ENCODE assay signal across 7 cellular contexts in genomic region chr9:48195-48594, GRCh38. TPM values are rescaled to one million over a fixed set of nuclear protein-coding genes. Genes with fewer than 3 reads are reported as not detected.
DNase-seq lines count a peak whose midpoint lies in the region; ATAC-seq, FAIRE-seq and TF ChIP-seq lines count a peak whose summit lies in the region.
"Not testable (repeated sequence)": the region's sequence is repeated elsewhere in the genome, so short reads cannot be mapped to it uniquely, and the experiment has no call there.

No MANE protein-coding gene starts in this region.

- H2BK20ac ChIP-seq in IMR-90 (ENCODE audit: low read depth, low read length): not testable (repeated sequence)

- not testable (repeated sequence) for TF ChIP-seq CTCF in A549 (IDR thresholded peaks at IDR 0.05); HEK293 (tag by site-specific recombination; IDR thresholded peaks at IDR 0.05); IMR-90 (conservative IDR thresholded peaks at IDR 0.05; ENCODE audit: low read depth, low read length); PC-3 (conservative IDR thresholded peaks at IDR 0.05; ENCODE audit: low read depth, low read length); foreskin keratinocyte (conservative IDR thresholded peaks at IDR 0.05)

- not testable (repeated sequence) for H2AK9ac ChIP-seq in IMR-90 (replicated peaks; ENCODE audit: low read depth, low read length, poor library complexity)

- BruUV-seq in IMR-90 (replicated peaks; lab: Mats Ljungman, UMichigan); PC-3 (replicated peaks; lab: Mats Ljungman, UMichigan): not testable (repeated sequence)

- H4K5ac ChIP-seq in IMR-90 (ENCODE audit: low read depth, low read length): not testable (repeated sequence)

- in situ Hi-C loops in IMR-90 (cut with MboI; ENCODE audit: low sequenced_read_pairs): not testable (repeated sequence)

- H3K79me2 ChIP-seq in PC-3 (ENCODE audit: low read length): not testable (repeated sequence)

- H3F3A ChIP-seq in PC-3 (ENCODE audit: low read length, unreplicated experiment): not testable (repeated sequence)

- not testable (repeated sequence) for DNase-seq in A549 (ENCODE audit: low read depth in 1 of 2, low spot score in 1 of 2); H54 (ENCODE audit: insufficient read length, low spot score); IMR-90; PC-3; foreskin keratinocyte; left colon

- not testable (repeated sequence) for H3K27me3 ChIP-seq in IMR-90 (ENCODE audit: control insufficient read depth, insufficient read depth, low read length); PC-3 (ENCODE audit: low read length); foreskin keratinocyte

- not testable (repeated sequence) for H3K4me3 ChIP-seq in A549; HEK293 (ENCODE audit: low read depth, low read length); IMR-90 (ENCODE audit: insufficient read depth, low read depth, low read length); PC-3 (ENCODE audit: low read length)

- H4K20me1 ChIP-seq in IMR-90 (ENCODE audit: insufficient read depth, low read length); PC-3 (ENCODE audit: low read length): not testable (repeated sequence)

- H3K9me2 ChIP-seq in PC-3 (replicated peaks; ENCODE audit: low read length): not testable (repeated sequence)

- H3K56ac ChIP-seq in IMR-90 (ENCODE audit: extremely low read depth, insufficient read depth, low read length): not testable (repeated sequence)

- not testable (repeated sequence) for TF ChIP-seq POLR2A in A549 (IDR thresholded peaks at IDR 0.05; ENCODE audit: low read length); H54 (IDR thresholded peaks at IDR 0.05; ENCODE audit: low read depth, low read length); IMR-90 (IDR thresholded peaks at IDR 0.05; ENCODE audit: low read depth, low read length)

- H3K18ac ChIP-seq in IMR-90 (ENCODE audit: low read depth, low read length): not testable (repeated sequence)

- H3K23ac ChIP-seq in IMR-90 (ENCODE audit: low read depth, low read length): not testable (repeated sequence)

- intact Hi-C loops in IMR-90 (cut with micrococcal nuclease); PC-3 (cut with micrococcal nuclease); left colon (cut with DNase I, micrococcal nuclease): not testable (repeated sequence)

- not testable (repeated sequence) for H4K8ac ChIP-seq in IMR-90 (ENCODE audit: low read depth in 2 of 2, low read length in 2 of 2)

- H3K9me1 ChIP-seq in IMR-90 (ENCODE audit: insufficient read depth, low read length): not testable (repeated sequence)

- H2AFZ ChIP-seq in IMR-90 (replicated peaks; ENCODE audit: low read length, poor library complexity); PC-3 (ENCODE audit: low read length): not testable (repeated sequence)

- peak overlapping the region; percentile 26; the same call in 1 of the 3 replicates for H3K4me2 ChIP-seq in A549
- not testable (repeated sequence) for H3K4me2 ChIP-seq in IMR-90 (ENCODE audit: low read depth, low read length); PC-3 (ENCODE audit: low read length)

- H3K9me3 ChIP-seq in A549; HEK293 (ENCODE audit: control insufficient read depth, insufficient read depth, low read depth, low read length); IMR-90 (ENCODE audit: control insufficient read depth, insufficient read depth, low read length); PC-3 (ENCODE audit: low read length): not testable (repeated sequence)

- H2BK5ac ChIP-seq in IMR-90 (ENCODE audit: low read depth, low read length, poor library complexity, severe bottlenecking): not testable (repeated sequence)

- H3K79me1 ChIP-seq in IMR-90 (ENCODE audit: low read depth in 1 of 2, low read length in 2 of 2): not testable (repeated sequence)

- not testable (repeated sequence) for H2AK5ac ChIP-seq in IMR-90 (ENCODE audit: low read depth, low read length)

- not testable (repeated sequence) for TF ChIP-seq RAD21 in A549 (conservative IDR thresholded peaks at IDR 0.05 in 1 of 2, IDR thresholded peaks at IDR 0.05 in 1 of 2); IMR-90 (IDR thresholded peaks at IDR 0.05; ENCODE audit: low read length)

- ATAC-seq in A549; IMR-90 (ENCODE audit: low read depth): not testable (repeated sequence)
- ATAC-seq in PC-3: peak; percentile 88
- peak; percentile 15 for ATAC-seq in foreskin keratinocyte
- ATAC-seq in left colon: peak; percentile 47

- TF ChIP-seq EP300 in A549 (IDR thresholded peaks at IDR 0.05): not testable (repeated sequence)

- WGBS in A549 (ENCODE audit: missing lambda C conversion rate): 11% methylated on average over 3 of the region's 3 CpGs
- no CpG with 5 or more reads among the region's 3 CpGs for WGBS in IMR-90 (ENCODE audit: extremely low coverage in 2 of 2, insufficient read length in 1 of 2), 2 experiments

- not testable (repeated sequence) for H3K4me1 ChIP-seq in A549; HEK293 (ENCODE audit: control insufficient read depth, insufficient read depth, low read length); IMR-90 (ENCODE audit: control insufficient read depth, insufficient read depth, low read length); PC-3 (ENCODE audit: insufficient read depth, low read length); foreskin keratinocyte

- H4K91ac ChIP-seq in IMR-90 (ENCODE audit: insufficient read depth, low read depth, low read length): not testable (repeated sequence)

- not testable (repeated sequence) for H3K4ac ChIP-seq in IMR-90 (ENCODE audit: low read depth, low read length)

- not testable (repeated sequence) for H2BK120ac ChIP-seq in IMR-90 (ENCODE audit: low read depth, low read length)

- dilution Hi-C loops in IMR-90 (cut with HindIII; ENCODE audit: low sequenced_read_pairs, unreplicated experiment): not testable (repeated sequence)

- FAIRE-seq in A549 (lab: Jason Lieb, UNC): not testable (repeated sequence)
- peak; percentile 81 for FAIRE-seq in H54 (lab: Jason Lieb, UNC)

- H3K27ac ChIP-seq in A549; HEK293 (ENCODE audit: extremely low read depth, low read depth, low read length); IMR-90 (ENCODE audit: insufficient read depth, low read length); PC-3 (ENCODE audit: low read length); foreskin keratinocyte: not testable (repeated sequence)

- CTCF ChIA-PET in A549 (lab: Yijun Ruan, JAX); HEK293 (lab: Yijun Ruan, JAX); IMR-90 (lab: Yijun Ruan, JAX); PC-3 (lab: Charles Lee): not testable (repeated sequence)

- H3K36me3 ChIP-seq in HEK293 (ENCODE audit: control insufficient read depth in 2 of 2, insufficient read depth in 1 of 2, low read length in 2 of 2); IMR-90 (ENCODE audit: control insufficient read depth, insufficient read depth, low read length); PC-3 (ENCODE audit: low read depth, low read length): not testable (repeated sequence)

- 0 out of 3 replicates have a peak overlapping the region, but pooled peaks have one; percentile 53 for H2BK15ac ChIP-seq in IMR-90 (ENCODE audit: low read depth, low read length)

- POLR2A ChIA-PET in A549 (lab: Yijun Ruan, JAX); HEK293 (lab: Yijun Ruan, JAX); IMR-90 (lab: Charles Lee; ENCODE audit: unreplicated experiment); PC-3 (lab: Charles Lee; ENCODE audit: unreplicated experiment): not testable (repeated sequence)

- not testable (repeated sequence) for H3K14ac ChIP-seq in IMR-90 (replicated peaks; ENCODE audit: low read depth, low read length)

- H3K9ac ChIP-seq in IMR-90 (ENCODE audit: low read depth, low read length); PC-3 (ENCODE audit: low read length): not testable (repeated sequence)

TF ChIP-seq in HEK293, 187 proteins besides CTCF, POLR2A, EP300 and RAD21:
- peak; percentile 23; the same call in 1 of the 2 replicates for TF ChIP-seq EGR2 (tag by site-specific recombination; IDR thresholded peaks at IDR 0.05; ENCODE audit: low read depth)

RNA-seq across cellular contexts. Expression of gene WASHC1, which starts 18.9 kb away (rescaled TPM):
- polyA plus RNA-seq in A549 (2011; rRNA removed): 7.3 and 7.7 TPM in 2 replicates
- 11.9 and 13.1 TPM in 2 replicates for polyA plus RNA-seq in A549 (2012; cell fraction: cytosol; rRNA removed)
- 46.4 and 50.1 TPM in 2 replicates for polyA plus RNA-seq in A549 (2012; cell fraction: nucleus; rRNA removed)
- 7.3 to 8.7 TPM (median 7.4 TPM) in 3 replicates for polyA plus RNA-seq in A549 (2017; fragmentation: RNase III; extraction: RNeasy Plus Mini Kit Qiagen cat#74134 plus additional on column Dnase treatment)
- polyA minus RNA-seq in A549 (2011; rRNA and poly(A)+ RNA removed): 7.2 and 7.8 TPM in 2 replicates
- total RNA-seq in IMR-90 (2012; rRNA removed): 3.0 and 3.1 TPM in 2 replicates
- polyA plus RNA-seq in IMR-90 (2012; rRNA removed): 13.7 and 17.6 TPM in 2 replicates
- polyA plus RNA-seq in IMR-90 (2012; cell fraction: cytosol; rRNA removed): 7.8 and 8.1 TPM in 2 replicates
- polyA plus RNA-seq in IMR-90 (2012; cell fraction: nucleus; rRNA removed; ENCODE audit: low replicate concordance): 59.0 and 84.7 TPM in 2 replicates
- 21.7 and 22.9 TPM in 2 replicates for total RNA-seq in PC-3 (2014; rRNA removed)
- 8.9 and 10.0 TPM in 2 replicates for total RNA-seq in foreskin keratinocyte
- polyA plus RNA-seq in foreskin keratinocyte: 11.4 and 11.7 TPM in 2 replicates
- 10 to 100 TPM; 17.2 to 21.2 TPM for total RNA-seq in left colon
